29 cellular contexts compared by ENCODE assay signal in the genomic region with DNA sequence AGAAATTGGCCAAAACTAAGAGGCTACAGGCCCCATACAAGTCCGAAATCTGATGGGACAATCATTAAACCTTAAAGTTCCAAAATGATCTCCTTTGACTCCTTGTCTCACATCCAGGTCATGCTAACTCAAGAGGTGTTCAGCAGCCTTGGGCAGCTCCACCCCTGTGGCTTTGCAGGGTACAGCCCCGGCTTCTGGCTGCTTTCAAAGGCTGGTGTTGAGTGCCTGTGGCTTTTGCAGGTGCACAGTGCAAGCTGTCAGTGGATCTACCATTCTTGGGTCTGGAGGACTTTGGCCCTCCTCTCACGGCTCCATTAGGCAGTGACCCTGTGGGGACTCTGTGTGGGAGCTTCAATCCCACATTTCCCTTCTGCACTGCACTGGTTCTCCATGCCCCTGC.
"Had no signal": no experiment of that assay in that cellular context is flagged by ENCODE, and none has a peak within 500 bp of the region (broad histone marks: within the 10 kb centered on the region; RNA-seq: fewer than 3 reads in every experiment).

No MANE protein-coding gene starts in this region.

- H3K27ac ChIP-seq: brain microvascular endothelial cell, epithelial cell of prostate, esophagus squamous epithelium, WERI-Rb-1 had no signal

- H3K27ac Mint-ChIP-seq: activated B cell treated with CpG ODN at 0.5 μM for 24 hours; activated CD8-positive, alpha-beta T cell treated with anti-CD3 and anti-CD28 coated beads for 36 hours; activated naive CD8-positive, alpha-beta T cell; activated T-helper 17 cell treated with anti-CD3 and anti-CD28 coated beads, Interleukin-2, amount 50 U/mL, for 72 hours; effector memory CD8-positive, alpha-beta T cell; T-helper 17 cell; T-helper 2 cell treated with Interferon-gamma antibody and Interleukin-4, amounts not matched to agents 5 μg/mL and 100 μg/mL, for 36 hours had no signal

- DNase-seq: activated B cell treated with CpG ODN at 0.5 μM for 24 hours; activated CD4-positive, alpha-beta T cell treated with anti-CD3 and anti-CD28 coated beads for 48 hours; activated CD4-positive, alpha-beta T cell treated with anti-CD3 and anti-CD28 coated beads, Interleukin-2, amount 50 U/mL, for 1 hour; activated CD4-positive, alpha-beta T cell treated with anti-CD3 and anti-CD28 coated beads, Interleukin-2, amount 50 U/mL, for 48 hours; activated CD8-positive, alpha-beta memory T cell treated with anti-CD3 and anti-CD28 coated beads for 24 hours; activated CD8-positive, alpha-beta T cell treated with anti-CD3 and anti-CD28 coated beads for 36 hours; activated effector memory CD4-positive, alpha-beta T cell treated with Interleukin-2 at 50 U/mL for 16 hours; activated gamma-delta T cell treated with Interleukin-2 at 50 U/mL for 16 hours; activated naive CD4-positive, alpha-beta T cell treated with anti-CD3 and anti-CD28 coated beads, Interleukin-2, amount 50 U/mL, for 16 hours; activated naive CD4-positive, alpha-beta T cell treated with Interleukin-2 at 50 U/mL for 16 hours; activated T-cell treated with anti-CD3 and anti-CD28 coated beads, Interleukin-2, amount 50 U/mL, for 4 hours; amniotic stem cell; anterior cingulate cortex; brain microvascular endothelial cell; cortex of kidney; dermis blood vessel endothelial cell; effector CD4-positive, alpha-beta T cell; effector memory CD8-positive, alpha-beta T cell; esophagus squamous epithelium; head of caudate nucleus; T-helper 17 cell; T1000; WERI-Rb-1 had no signal

- H3K9me3 Mint-ChIP-seq: activated B cell treated with CpG ODN at 0.5 μM for 24 hours; activated CD8-positive, alpha-beta T cell treated with anti-CD3 and anti-CD28 coated beads for 36 hours; activated T-cell treated with anti-CD3 and anti-CD28 coated beads, Interleukin-2, amount 50 U/mL, for 4 hours; activated T-helper 17 cell treated with anti-CD3 and anti-CD28 coated beads, Interleukin-2, amount 50 U/mL, for 72 hours; central memory CD8-positive, alpha-beta T cell; T-helper 2 cell treated with Interferon-gamma antibody and Interleukin-4, amounts not matched to agents 5 μg/mL and 100 μg/mL, for 36 hours had no signal

- H3K9me3 ChIP-seq: esophagus squamous epithelium had no signal

- H3K4me3 ChIP-seq: esophagus squamous epithelium had no signal

- ATAC-seq: activated CD4-positive, CD25-positive, alpha-beta regulatory T cell treated with anti-CD3 and anti-CD28 coated beads, Interleukin-2, amount 50 U/mL, for 24 hours; activated CD8-positive, alpha-beta T cell treated with anti-CD3 and anti-CD28 coated beads for 36 hours; activated T-cell treated with anti-CD3 and anti-CD28 coated beads, Interleukin-2, amount 50 U/mL, for 4 hours; activated T-helper 17 cell treated with anti-CD3 and anti-CD28 coated beads, Interleukin-2, amount 50 U/mL, for 72 hours; effector memory CD8-positive, alpha-beta T cell; T-helper 17 cell had no signal

- H3K4me3 Mint-ChIP-seq: activated B cell treated with CpG ODN at 0.5 μM for 24 hours; activated CD8-positive, alpha-beta T cell treated with anti-CD3 and anti-CD28 coated beads for 36 hours; activated naive CD8-positive, alpha-beta T cell; activated T-cell treated with anti-CD3 and anti-CD28 coated beads, Interleukin-2, amount 50 U/mL, for 4 hours; activated T-helper 17 cell treated with anti-CD3 and anti-CD28 coated beads, Interleukin-2, amount 50 U/mL, for 72 hours; central memory CD8-positive, alpha-beta T cell; effector memory CD8-positive, alpha-beta T cell; T-helper 17 cell; T-helper 2 cell treated with Interferon-gamma antibody and Interleukin-4, amounts not matched to agents 5 μg/mL and 100 μg/mL, for 36 hours had no signal

- H3K4me1 ChIP-seq: esophagus squamous epithelium had no signal

- H3K4me1 Mint-ChIP-seq: activated B cell treated with CpG ODN at 0.5 μM for 24 hours; activated T-helper 17 cell treated with anti-CD3 and anti-CD28 coated beads, Interleukin-2, amount 50 U/mL, for 72 hours; central memory CD8-positive, alpha-beta T cell; T-helper 17 cell had no signal

- H3K27me3 ChIP-seq: brain microvascular endothelial cell, esophagus squamous epithelium had no signal

- H3K36me3 ChIP-seq: brain microvascular endothelial cell, esophagus squamous epithelium, WERI-Rb-1 had no signal

- H3K36me3 Mint-ChIP-seq: activated naive CD8-positive, alpha-beta T cell had no signal
